Comparison of ENCODE assay signal across 8 cellular contexts in the genomic region with DNA sequence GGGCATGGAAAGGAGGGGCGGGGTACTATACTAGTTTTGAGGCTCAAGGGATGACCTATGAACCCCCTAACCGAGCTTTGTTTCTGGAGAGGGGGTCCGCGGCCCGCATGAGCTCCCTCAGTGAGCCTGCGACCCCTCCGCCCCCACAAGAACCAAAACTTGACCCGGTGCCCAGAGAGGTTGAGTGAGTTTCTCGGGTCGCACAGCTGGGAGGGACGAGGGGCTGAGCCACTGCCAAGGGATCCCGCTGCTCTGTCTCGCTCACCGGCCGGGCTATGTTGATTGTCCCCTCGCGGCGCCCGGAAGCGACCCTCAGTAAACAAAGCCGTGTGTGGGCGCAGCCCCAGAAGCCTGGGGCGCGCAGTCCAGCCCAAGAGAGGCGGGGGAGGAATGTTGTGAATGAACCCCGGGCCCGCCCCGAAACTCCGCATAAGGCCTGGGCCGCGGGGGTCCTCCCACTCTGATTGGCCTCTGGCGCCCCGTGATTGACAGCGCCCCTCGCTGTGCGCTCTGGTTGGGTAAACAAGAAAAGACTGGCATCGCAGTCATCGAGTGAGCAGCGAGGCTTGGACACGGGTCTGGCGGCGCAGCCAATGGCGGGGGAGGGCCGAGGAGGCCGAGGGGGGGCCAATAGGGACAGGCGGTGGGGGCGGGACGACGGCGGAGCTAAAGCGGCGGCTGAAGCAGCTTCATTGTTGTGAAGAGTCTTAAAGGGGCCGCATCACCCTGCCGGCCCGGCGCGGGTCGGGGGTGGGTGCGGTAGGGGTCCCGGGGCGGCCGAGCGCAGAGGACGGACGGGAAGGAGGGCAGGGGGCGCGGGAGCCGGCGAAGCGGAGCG. TPM values are rescaled to one million over a fixed set of nuclear protein-coding genes. Genes with fewer than 3 reads are reported as not detected.
DNase-seq lines count a peak whose midpoint lies in the region; ATAC-seq and TF ChIP-seq lines count a peak whose summit lies in the region.

A gene (plus strand): TSS at position 692 of the 838 bp plus-strand sequence. CDS start 206 bp downstream, outside the sequence.

- peak within 1 kb of the TSS; percentile 100 for H3K4me3 Mint-ChIP-seq in dendritic cell treated with granulocyte-macrophage colony-stimulating factor and Interleukin-4, amounts not matched to agents 40 ng/mL and 50 ng/mL, for 4 days

- peaks cover 47% of the 10 kb centered on the region for H3K4me1 Mint-ChIP-seq in dendritic cell treated with granulocyte-macrophage colony-stimulating factor and Interleukin-4, amounts not matched to agents 40 ng/mL and 50 ng/mL, for 4 days (ENCODE audit: low read depth)

- no peaks in the 10 kb centered on the region for H3K9me3 Mint-ChIP-seq in dendritic cell treated with granulocyte-macrophage colony-stimulating factor and Interleukin-4, amounts not matched to agents 40 ng/mL and 50 ng/mL, for 4 days

- no peaks in the 10 kb centered on the region for H3K9me3 ChIP-seq in left lung

- H3K36me3 ChIP-seq in left lung: no peaks in the 10 kb centered on the region

- no peaks in the 10 kb centered on the region for H3K27me3 ChIP-seq in left lung

- peak; percentile 85 to 98 (median 96) for DNase-seq in C1 segment of cervical spinal cord (lab: John Stamatoyannopoulos, UW)
- DNase-seq in NCI-H69 (lab: John Stamatoyannopoulos, UW): peak; percentile 100
- peak; percentile 81 for DNase-seq in activated CD4-positive, alpha-beta T cell treated with anti-CD3 and anti-CD28 coated beads, Interleukin-2, amount 50 U/mL, for 1 hour
- DNase-seq in left lung: peak; percentile 97 to 99
- DNase-seq in stimulated activated CD4-positive, alpha-beta T cell treated with anti-CD3 and anti-CD28 coated beads, Interleukin-2, amount 100 ng/mL, for 4 hours (ENCODE audit: low read depth): peak; percentile 81

- H3K27ac Mint-ChIP-seq in dendritic cell treated with granulocyte-macrophage colony-stimulating factor and Interleukin-4, amounts not matched to agents 40 ng/mL and 50 ng/mL, for 4 days: peak within 1 kb of the TSS; percentile 96

- TF ChIP-seq CTCF in left lung (IDR thresholded peaks at IDR 0.05): no peak

- peak within 1 kb of the TSS; percentile 85 to 90 for H3K27ac ChIP-seq in left lung

- no peaks in the 10 kb centered on the region for H3K27me3 Mint-ChIP-seq in dendritic cell treated with granulocyte-macrophage colony-stimulating factor and Interleukin-4, amounts not matched to agents 40 ng/mL and 50 ng/mL, for 4 days

- peak within 1 kb of the TSS; percentile 57 to 67 for H3K4me3 ChIP-seq in left lung

- ATAC-seq in GM19372 (IDR thresholded peaks at IDR 0.05; ENCODE audit: low read depth, unreplicated experiment) (peak; percentile 93), HG03521 (IDR thresholded peaks at IDR 0.05; ENCODE audit: unreplicated experiment) (peak; percentile 98), left lung (peak; percentile 95)

- intact Hi-C loops in dendritic cell treated with granulocyte-macrophage colony-stimulating factor and Interleukin-4, amounts not matched to agents 40 ng/mL and 50 ng/mL, for 4 days (cut with micrococcal nuclease): loop anchor here (5.0 kb wide), 2 partner anchors 42 to 287 kb away; no protein-coding TSS in a partner anchor
- intact Hi-C loops in left lung (cut with DNase I): no loop called here

- H3K4me1 ChIP-seq in left lung: peaks cover 16 to 45% of the 10 kb centered on the region in 2 donors

- peaks cover 13% of the 10 kb centered on the region for H3K36me3 Mint-ChIP-seq in dendritic cell treated with granulocyte-macrophage colony-stimulating factor and Interleukin-4, amounts not matched to agents 40 ng/mL and 50 ng/mL, for 4 days (ENCODE audit: low read depth)

RNA-seq across cellular contexts. Expression of the gene that starts here (rescaled TPM):
- 10 to 100 TPM in 1 of 2 donors, 1 to 10 TPM in 1; 6.6 to 14.3 TPM for total RNA-seq in left lung

Comparison
In these comparisons a context has a peak if more than half of its experiments do, and no peak if none do; other contexts are left out.
1. Peak in every context shown above with its lines: DNase-seq, ATAC-seq, H3K4me3 ChIP-seq and H3K27ac ChIP-seq.